ENCODE assay signal across 8 cellular contexts in the genomic region with DNA sequence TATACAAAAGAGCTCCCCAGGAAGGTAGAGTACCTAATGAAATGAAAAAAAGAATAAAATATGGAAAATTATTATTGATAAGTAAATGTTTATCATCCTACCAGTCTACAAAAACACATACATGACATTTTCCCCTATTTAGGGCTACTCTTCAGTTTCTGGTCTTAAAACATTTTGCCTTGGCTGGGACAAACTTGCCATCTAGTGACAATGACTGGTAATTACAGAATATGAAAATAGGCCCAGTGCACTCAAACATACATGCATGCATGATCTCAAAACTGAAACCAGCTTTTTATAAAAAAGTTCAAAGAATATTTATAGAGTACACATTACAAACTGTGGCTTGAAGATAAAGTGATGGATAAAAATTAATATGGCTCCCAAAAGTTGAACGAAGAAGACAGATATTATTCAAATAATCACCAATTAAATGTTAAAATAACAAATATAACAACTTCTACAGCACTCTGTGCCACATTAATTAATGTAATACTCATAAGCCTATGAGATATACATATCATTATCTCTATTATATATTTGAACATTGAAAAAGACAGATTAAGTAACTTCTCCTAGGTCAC. TPM values are rescaled to one million over a fixed set of nuclear protein-coding genes. Genes with fewer than 3 reads are reported as not detected.
DNase-seq lines count a peak whose midpoint lies in the region; ATAC-seq and TF ChIP-seq lines count a peak whose summit lies in the region.

No MANE protein-coding gene starts in this region.

- POLR2A ChIA-PET in PC-9 (lab: Charles Lee; ENCODE audit: unreplicated experiment): no interaction called here

- no peaks in the 10 kb centered on the region for H3F3A ChIP-seq in PC-9 (ENCODE audit: insufficient read depth, low read depth)

- H3K9me3 ChIP-seq in heart right ventricle (peaks cover 0 to 20% (median 0%) of the 10 kb centered on the region in 11 donors), right cardiac atrium (ENCODE audit: control insufficient read depth, low read length) (no peaks in the 10 kb centered on the region), PC-9 (ENCODE audit: insufficient read depth, low read depth) (no peaks in the 10 kb centered on the region), mucosa of descending colon (no peaks in the 10 kb centered on the region)

- CTCF ChIA-PET in PC-9 (lab: Charles Lee): interaction anchor here (0.5 to 1.0 kb wide), 2 partner anchors 20 to 1995 kb away, joined by 3 to 6 read pairs; no protein-coding TSS in a partner anchor

- no peaks in the 10 kb centered on the region for H4K20me1 ChIP-seq in PC-9 (ENCODE audit: insufficient read depth)

- no peak overlapping the region for H3K27ac ChIP-seq in heart right ventricle
- no peak overlapping the region for H3K27ac ChIP-seq in right cardiac atrium (ENCODE audit: low read length)
- no peak overlapping the region for H3K27ac ChIP-seq in PC-9

- intact Hi-C loops in heart right ventricle (cut with DNase I) (loop anchor here in 7 of 10 donors (2.0 to 10.0 kb wide), 3 partner anchors 408 to 410 kb away; partner anchors contain the start of gene COL11A1 (in 5 of the 7)), right cardiac atrium (cut with DNase I) (loop anchor here in 1 of 4 donors (10.0 kb wide), 1 partner anchor 410 kb away; the partner anchor contains the start of gene COL11A1), PC-9 (cut with micrococcal nuclease; ENCODE audit: unreplicated experiment) (loop anchor here (2.0 to 10.0 kb wide), 4 partner anchors 964 to 1993 kb away; no protein-coding TSS in a partner anchor), mucosa of descending colon (cut with DNase I, micrococcal nuclease) (loop anchor here in 1 of 2 donors (5.0 kb wide), 1 partner anchor 403 kb away; no protein-coding TSS in a partner anchor)

- H3K27me3 ChIP-seq in heart right ventricle (no peaks in the 10 kb centered on the region), right cardiac atrium (ENCODE audit: control insufficient read depth, insufficient read depth) (no peaks in the 10 kb centered on the region), PC-9 (ENCODE audit: insufficient read depth, low read depth) (no peaks in the 10 kb centered on the region)

- no peaks in the 10 kb centered on the region for H3K4me1 ChIP-seq in heart right ventricle
- H3K4me1 ChIP-seq in right cardiac atrium (ENCODE audit: control insufficient read depth, insufficient read depth, low read length): no peaks in the 10 kb centered on the region
- no peaks in the 10 kb centered on the region for H3K4me1 ChIP-seq in PC-9 (replicated peaks; ENCODE audit: insufficient read depth)
- no peaks in the 10 kb centered on the region for H3K4me1 ChIP-seq in mucosa of descending colon (ENCODE audit: low read depth)

- DNase-seq in heart right ventricle (no peak), right cardiac atrium (no peak), PC-9 (peak in 1 of 2 experiments; percentile 1), dermis blood vessel endothelial cell (peak; percentile 71), mucosa of descending colon (peak in 1 of 3 donors; percentile 6), COLO668 (lab: John Stamatoyannopoulos, UW; ENCODE audit: unreplicated experiment) (no peak)
- DNase-seq in Jurkat, Clone E6-1 (ENCODE audit: low read depth, low spot score): peak; percentile 56

- no peak overlapping the region for H2AFZ ChIP-seq in PC-9

- no peaks in the 10 kb centered on the region for H3K79me2 ChIP-seq in PC-9 (ENCODE audit: low read depth)

- no peaks in the 10 kb centered on the region for H3K9me2 ChIP-seq in PC-9 (ENCODE audit: insufficient read depth)

- H3K4me3 ChIP-seq in heart right ventricle (no peak overlapping the region), right cardiac atrium (ENCODE audit: low read length) (no peak overlapping the region), PC-9 (no peak overlapping the region), mucosa of descending colon (no peak overlapping the region)
- H3K4me3 ChIP-seq in Jurkat, Clone E6-1 (ENCODE audit: low read length): no peak overlapping the region

- BruUV-seq in PC-9 (replicated peaks; lab: Mats Ljungman, UMichigan): no TSS peak

- H3K4me2 ChIP-seq in PC-9: no peak overlapping the region

- peak; percentile 40 to 82 (median 73) for TF ChIP-seq CTCF in heart right ventricle (IDR thresholded peaks at IDR 0.05)
- peak; percentile 93 for TF ChIP-seq CTCF in PC-9 (conservative IDR thresholded peaks at IDR 0.05)
- TF ChIP-seq CTCF in mucosa of descending colon (IDR thresholded peaks at IDR 0.05): peak; percentile 39

- ATAC-seq in heart right ventricle (peak in 1 of 8 donors; percentile 57), right cardiac atrium (no peak), GM21825 (IDR thresholded peaks at IDR 0.05; ENCODE audit: unreplicated experiment) (peak; percentile 66), mucosa of descending colon (peak; percentile 63)

- H3K36me3 ChIP-seq in heart right ventricle: peaks cover 0 to 8% (median 0%) of the 10 kb centered on the region in 9 donors
- no peaks in the 10 kb centered on the region for H3K36me3 ChIP-seq in PC-9 (ENCODE audit: low read depth)
- no peaks in the 10 kb centered on the region for H3K36me3 ChIP-seq in mucosa of descending colon (ENCODE audit: low read depth)

- 54 to 79% methylated on average over 1 of the region's 1 CpG for WGBS in heart right ventricle, 2 donors
- WGBS in right cardiac atrium: 47% methylated on average over 1 of the region's 1 CpG

RNA-seq across cellular contexts. Expression of gene RNPC3, which starts 10.5 kb away (rescaled TPM):
- total RNA-seq in heart right ventricle (10 to 100 TPM; 13.1 to 27.2 (median 22.6) TPM), right cardiac atrium (10 to 100 TPM; 23.9 to 31.7 (median 27.0) TPM), PC-9 (2021) (13.4 and 17.0 TPM in 2 replicates), dermis blood vessel endothelial cell (3.1 and 4.8 TPM in 2 replicates), mucosa of descending colon (10 to 100 TPM; 25.0 to 37.4 (median 32.2) TPM)
- polyA plus RNA-seq in heart right ventricle (1 to 10 TPM; 8.0 to 9.1 TPM), right cardiac atrium (26.9 TPM)
- 26.0 TPM for polyA plus RNA-seq in Jurkat, Clone E6-1 (2012; ENCODE audit: insufficient read depth, insufficient read length)

RNA-seq across cellular contexts. Expression of gene AMY2B, which starts 56.4 kb away (rescaled TPM):
- total RNA-seq in heart right ventricle: 10 to 100 TPM; 13.0 to 43.5 (median 28.0) TPM
- 100 to 1,000 TPM in 1 of 2 donors, 1 to 10 TPM in 1; 5.9 to 101 TPM for polyA plus RNA-seq in heart right ventricle
- total RNA-seq in right cardiac atrium: 10 to 100 TPM; 27.4 to 43.7 (median 37.4) TPM
- polyA plus RNA-seq in right cardiac atrium: 20.8 TPM
- polyA plus RNA-seq in Jurkat, Clone E6-1 (2012; ENCODE audit: insufficient read depth, insufficient read length): 4.7 TPM
- total RNA-seq in PC-9 (2021): 0.11 and 0.95 TPM in 2 replicates
- total RNA-seq in dermis blood vessel endothelial cell: 0.51 and 1.4 TPM in 2 replicates
- total RNA-seq in mucosa of descending colon: 10 to 100 TPM; 11.6 to 31.6 (median 21.2) TPM

Comparison
In these comparisons a context has a peak if more than half of its experiments do, and no peak if none do; other contexts are left out.
1. ATAC-seq: peak in GM21825 (single experiment) and mucosa of descending colon (single experiment); none in right cardiac atrium (0 of 2).
2. DNase-seq: peak in Jurkat, Clone E6-1 (single experiment) and dermis blood vessel endothelial cell (single experiment); none in heart right ventricle (0 of 2), right cardiac atrium (0 of 3) and COLO668 (single experiment).
3. CTCF ChIP-seq: peak in every context shown above with its lines; median percentile 93 in PC-9; 73 in heart right ventricle; 39 in mucosa of descending colon.